ENCODE assay signal across 34 cellular contexts in genomic region chr21:40141621-40142020, GRCh38.
A peak's percentile ranks its signal among the peaks of the same experiment; 100 is the strongest.
DNase-seq lines count a peak whose midpoint lies in the region; ATAC-seq and TF ChIP-seq lines count a peak whose summit lies in the region.
"Had no signal": no experiment of that assay in that cellular context is flagged by ENCODE, and none has a peak within 500 bp of the region (broad histone marks: within the 10 kb centered on the region; RNA-seq: fewer than 3 reads in every experiment).

No MANE protein-coding gene starts in this region.

- H3K9me3 ChIP-seq in IMR-90 (ENCODE audit: control insufficient read depth, insufficient read depth, low read length) (peaks cover 21% of the 10 kb centered on the region), neuronal stem cell (replicated peaks in 1 of 2; ENCODE audit: control insufficient read depth in 2 of 2, insufficient read depth in 1 of 2, low read depth in 1 of 2, low read length in 2 of 2) (peaks cover 3 to 5% of the 10 kb centered on the region in 2 donors), thyroid gland (no peaks in the 10 kb centered on the region), transverse colon (no peaks in the 10 kb centered on the region)
- H3K9me3 ChIP-seq: A549; BLaER1; BLaER1 treated with 17β-estradiol and CSF1 and Interleukin-3, amounts not matched to agents 10 nM and 100 nM; Caco-2 had no signal

- H2BK120ac ChIP-seq in IMR-90 (ENCODE audit: low read depth, low read length) (no peak overlapping the region), neuronal stem cell (ENCODE audit: low read depth, low read length) (no peak overlapping the region)

- H4K5ac ChIP-seq in IMR-90 (ENCODE audit: low read depth, low read length): no peak overlapping the region

- H3K36me3 Mint-ChIP-seq in endothelial cell (ENCODE audit: low read depth, unreplicated experiment): peaks cover 5% of the 10 kb centered on the region
- H3K36me3 Mint-ChIP-seq: CD14-positive monocyte; CD4-positive, alpha-beta memory T cell; CD4-positive, CD25-positive, alpha-beta regulatory T cell; CD8-positive, alpha-beta memory T cell; CD8-positive, alpha-beta T cell had no signal

- no peak for ATAC-seq in IMR-90 (ENCODE audit: low read depth)
- ATAC-seq in activated CD4-positive, CD25-positive, alpha-beta regulatory T cell treated with anti-CD3 and anti-CD28 coated beads, Interleukin-2, amount 50 U/mL, for 24 hours: no peak
- ATAC-seq: A549; CD8-positive, alpha-beta T cell had no signal

- H4K20me1 ChIP-seq in IMR-90 (ENCODE audit: insufficient read depth, low read length): no peaks in the 10 kb centered on the region
- H4K20me1 ChIP-seq: BLaER1; BLaER1 treated with 17β-estradiol and CSF1 and Interleukin-3, amounts not matched to agents 10 nM and 100 nM had no signal

- no peak overlapping the region for H2AK9ac ChIP-seq in IMR-90 (replicated peaks; ENCODE audit: low read depth, low read length, poor library complexity)

- peaks cover 3% of the 10 kb centered on the region for H3K4me1 Mint-ChIP-seq in endothelial cell (ENCODE audit: unreplicated experiment)
- H3K4me1 Mint-ChIP-seq: B cell; CD14-positive monocyte; CD4-positive, alpha-beta memory T cell; CD4-positive, CD25-positive, alpha-beta regulatory T cell; CD8-positive, alpha-beta memory T cell had no signal

- peaks cover 1% of the 10 kb centered on the region for H3K27me3 Mint-ChIP-seq in endothelial cell (ENCODE audit: unreplicated experiment)
- H3K27me3 Mint-ChIP-seq: B cell; CD4-positive, alpha-beta T cell; CD4-positive, CD25-positive, alpha-beta regulatory T cell; CD8-positive, alpha-beta memory T cell had no signal

- H3K4me2 ChIP-seq in IMR-90 (ENCODE audit: low read depth, low read length) (no peak overlapping the region), neuronal stem cell (ENCODE audit: insufficient read depth, low read length, poor library complexity, severe bottlenecking) (no peak overlapping the region)
- H3K4me2 ChIP-seq: A549; BLaER1; BLaER1 treated with 17β-estradiol and CSF1 and Interleukin-3, amounts not matched to agents 10 nM and 100 nM had no signal

- no peak overlapping the region for H2BK20ac ChIP-seq in IMR-90 (ENCODE audit: low read depth, low read length)

- DNase-seq in IMR-90 (no peak), endothelial cell (ENCODE audit: low spot score) (no peak), neuronal stem cell (ENCODE audit: low spot score) (no peak), thyroid gland (peak; percentile 30 to 36), NCI-H2107 treated with DMSO at 0.1 percent for 48 hours (lab: John Stamatoyannopoulos, UW; ENCODE audit: unreplicated experiment) (no peak), transverse colon (no peak), NCI-H524 (lab: John Stamatoyannopoulos, UW) (no peak)
- DNase-seq: 8988T; ACHN; AML-193; BE2C; C1 segment of cervical spinal cord; Caco-2; Calu3; CD4-positive, alpha-beta memory T cell; CD4-positive, alpha-beta T cell; CD4-positive, CD25-positive, alpha-beta regulatory T cell; CD8-positive, alpha-beta memory T cell; CD8-positive, alpha-beta T cell; DMS 273 treated with DMSO at 0.1 percent for 48 hours; DMS153; DMS53; DMS79; DMS79 treated with DMSO at 0.1 percent for 48 hours; DND-41; EL had no signal

- H2BK5ac ChIP-seq in IMR-90 (ENCODE audit: low read depth, low read length, poor library complexity, severe bottlenecking) (peak overlapping the region; percentile 19), neuronal stem cell (ENCODE audit: low read length) (no peak overlapping the region)

- H2AK5ac ChIP-seq in IMR-90 (ENCODE audit: low read depth, low read length) (no peak overlapping the region), neuronal stem cell (ENCODE audit: low read depth, low read length) (no peak overlapping the region)

- H3K56ac ChIP-seq in IMR-90 (ENCODE audit: extremely low read depth, insufficient read depth, low read length): no peak overlapping the region

- no peak overlapping the region for H2AFZ ChIP-seq in IMR-90 (replicated peaks; ENCODE audit: low read length, poor library complexity)
- no peak overlapping the region for H2AFZ ChIP-seq in neuronal stem cell (ENCODE audit: low read length)

- TF ChIP-seq POLR2A in IMR-90 (IDR thresholded peaks at IDR 0.05; ENCODE audit: low read depth, low read length) (no peak), thyroid gland (IDR thresholded peaks at IDR 0.05) (no peak), transverse colon (IDR thresholded peaks at IDR 0.05) (no peak)

- TF ChIP-seq EP300 in transverse colon (IDR thresholded peaks at IDR 0.05; ENCODE audit: low read depth): no peak

- no peak overlapping the region for H3K9ac ChIP-seq in IMR-90 (ENCODE audit: low read depth, low read length)
- H3K9ac ChIP-seq in neuronal stem cell (ENCODE audit: low read depth, low read length, poor library complexity): no peak overlapping the region
- H3K9ac ChIP-seq: BLaER1; BLaER1 treated with 17β-estradiol and CSF1 and Interleukin-3, amounts not matched to agents 10 nM and 100 nM had no signal

- no peak for TF ChIP-seq RAD21 in IMR-90 (IDR thresholded peaks at IDR 0.05; ENCODE audit: low read length)

- H3K18ac ChIP-seq in IMR-90 (ENCODE audit: low read depth, low read length) (no peak overlapping the region), neuronal stem cell (ENCODE audit: low read length) (no peak overlapping the region)

- H3K23ac ChIP-seq in IMR-90 (ENCODE audit: low read depth, low read length): no peak overlapping the region
- peak overlapping the region; percentile 67 for H3K23ac ChIP-seq in neuronal stem cell (ENCODE audit: low read depth, low read length, poor library complexity)

- no peak overlapping the region for H3K14ac ChIP-seq in IMR-90 (replicated peaks; ENCODE audit: low read depth, low read length)
- H3K14ac ChIP-seq in neuronal stem cell (ENCODE audit: low read length): no peak overlapping the region

- no peak overlapping the region for H3K27ac ChIP-seq in IMR-90 (ENCODE audit: insufficient read depth, low read length)
- H3K27ac ChIP-seq in neuronal stem cell (replicated peaks; ENCODE audit: low read length): no peak overlapping the region
- H3K27ac ChIP-seq in thyroid gland: peak overlapping the region; percentile 51 to 76 (median 70)
- no peak overlapping the region for H3K27ac ChIP-seq in transverse colon
- H3K27ac ChIP-seq: 22Rv1; A549; BLaER1; BLaER1 treated with 17β-estradiol and CSF1 and Interleukin-3, amounts not matched to agents 10 nM and 100 nM; C4-2B had no signal

- H3K27me3 ChIP-seq in IMR-90 (ENCODE audit: control insufficient read depth, insufficient read depth, low read length): no peaks in the 10 kb centered on the region
- peaks cover 0 to 6% (median 2%) of the 10 kb centered on the region in 3 experiments for H3K27me3 ChIP-seq in neuronal stem cell (ENCODE audit: control insufficient read depth in 3 of 3, insufficient read depth in 3 of 3, low read depth in 1 of 3, low read length in 3 of 3)
- no peaks in the 10 kb centered on the region for H3K27me3 ChIP-seq in thyroid gland
- no peaks in the 10 kb centered on the region for H3K27me3 ChIP-seq in transverse colon
- H3K27me3 ChIP-seq: BE2C; BLaER1; BLaER1 treated with 17β-estradiol and CSF1 and Interleukin-3, amounts not matched to agents 10 nM and 100 nM had no signal

- CTCF ChIA-PET in IMR-90 (lab: Yijun Ruan, JAX): no interaction called here

- H3K36me3 ChIP-seq in IMR-90 (ENCODE audit: control insufficient read depth, insufficient read depth, low read length) (no peaks in the 10 kb centered on the region), neuronal stem cell (replicated peaks in 1 of 2; ENCODE audit: control insufficient read depth in 2 of 2, insufficient read depth in 2 of 2, low read length in 2 of 2) (no peaks in the 10 kb centered on the region), thyroid gland (no peaks in the 10 kb centered on the region), transverse colon (no peaks in the 10 kb centered on the region)
- H3K36me3 ChIP-seq: BE2C; BLaER1; BLaER1 treated with 17β-estradiol and CSF1 and Interleukin-3, amounts not matched to agents 10 nM and 100 nM had no signal

- dilution Hi-C loops in IMR-90 (cut with HindIII; ENCODE audit: low sequenced_read_pairs, unreplicated experiment): no loop called here

- H3K27ac Mint-ChIP-seq in endothelial cell (ENCODE audit: unreplicated experiment): no peak overlapping the region
- H3K27ac Mint-ChIP-seq: B cell; CD4-positive, alpha-beta memory T cell; CD4-positive, alpha-beta T cell; CD4-positive, CD25-positive, alpha-beta regulatory T cell; CD8-positive, alpha-beta memory T cell; CD8-positive, alpha-beta T cell had no signal

- H2BK15ac ChIP-seq in IMR-90 (ENCODE audit: low read depth, low read length) (no peak overlapping the region), neuronal stem cell (ENCODE audit: low read length) (no peak overlapping the region)

- TF ChIP-seq CTCF in IMR-90 (conservative IDR thresholded peaks at IDR 0.05; ENCODE audit: low read depth, low read length) (no peak), endothelial cell (IDR thresholded peaks at IDR 0.05; ENCODE audit: unreplicated experiment) (no peak), thyroid gland (IDR thresholded peaks at IDR 0.05) (no peak), transverse colon (IDR thresholded peaks at IDR 0.05) (no peak)

- no peaks in the 10 kb centered on the region for H3K9me1 ChIP-seq in IMR-90 (ENCODE audit: insufficient read depth, low read length)

- no peak overlapping the region for H2BK12ac ChIP-seq in neuronal stem cell (ENCODE audit: low read length)

- intact Hi-C loops in IMR-90 (cut with micrococcal nuclease) (loop anchor here (5.0 kb wide), 1 partner anchor 926 kb away; no protein-coding TSS in a partner anchor), thyroid gland (cut with DNase I) (no loop called here), transverse colon (cut with DNase I; ENCODE audit: low total_unique reads) (no loop called here)

- H3K4ac ChIP-seq in IMR-90 (ENCODE audit: low read depth, low read length): no peak overlapping the region
- H3K4ac ChIP-seq in neuronal stem cell (ENCODE audit: low read length): peak overlapping the region; percentile 90

- peak overlapping the region; percentile 19 for H3K4me3 Mint-ChIP-seq in endothelial cell (ENCODE audit: unreplicated experiment)
- H3K4me3 Mint-ChIP-seq: B cell; CD14-positive monocyte; CD4-positive, alpha-beta T cell; CD4-positive, CD25-positive, alpha-beta regulatory T cell; CD8-positive, alpha-beta memory T cell; CD8-positive, alpha-beta T cell had no signal

- no peaks in the 10 kb centered on the region for H3K79me1 ChIP-seq in IMR-90 (ENCODE audit: low read depth in 1 of 2, low read length in 2 of 2)
- no peaks in the 10 kb centered on the region for H3K79me1 ChIP-seq in neuronal stem cell (ENCODE audit: low read depth, low read length)

- H3K4me1 ChIP-seq in IMR-90 (ENCODE audit: control insufficient read depth, insufficient read depth, low read length): no peaks in the 10 kb centered on the region
- peaks cover 0 to 3% of the 10 kb centered on the region in 2 donors for H3K4me1 ChIP-seq in neuronal stem cell (ENCODE audit: control insufficient read depth in 2 of 2, insufficient read depth in 1 of 2, low read depth in 1 of 2, low read length in 2 of 2)
- H3K4me1 ChIP-seq in thyroid gland: peaks cover 18 to 26% of the 10 kb centered on the region in 2 donors
- H3K4me1 ChIP-seq in transverse colon: no peaks in the 10 kb centered on the region
- H3K4me1 ChIP-seq: A549; BE2C; BLaER1 treated with 17β-estradiol and CSF1 and Interleukin-3, amounts not matched to agents 10 nM and 100 nM; Caco-2 had no signal

- BruUV-seq in IMR-90 (replicated peaks; lab: Mats Ljungman, UMichigan): no TSS peak

- H3K4me3 ChIP-seq in IMR-90 (ENCODE audit: insufficient read depth, low read depth, low read length): no peak overlapping the region
- H3K4me3 ChIP-seq in neuronal stem cell (ENCODE audit: low read length in 2 of 2): no peak overlapping the region
- H3K4me3 ChIP-seq in thyroid gland (replicated peaks in 1 of 3): no peak overlapping the region
- no peak overlapping the region for H3K4me3 ChIP-seq in transverse colon
- H3K4me3 ChIP-seq: A549; BLaER1; BLaER1 treated with 17β-estradiol and CSF1 and Interleukin-3, amounts not matched to agents 10 nM and 100 nM had no signal

- POLR2A ChIA-PET in IMR-90 (lab: Charles Lee; ENCODE audit: unreplicated experiment): no interaction called here

- peaks cover 5% of the 10 kb centered on the region for H3K9me3 Mint-ChIP-seq in endothelial cell (ENCODE audit: unreplicated experiment)
- H3K9me3 Mint-ChIP-seq: CD14-positive monocyte; CD4-positive, alpha-beta T cell; CD8-positive, alpha-beta T cell had no signal

- no CpG with 5 or more reads among the region's 8 CpGs for WGBS in IMR-90 (ENCODE audit: extremely low coverage in 2 of 2, insufficient read length in 1 of 2), 2 experiments
- WGBS in neuronal stem cell (ENCODE audit: extremely low coverage in 2 of 2, insufficient read length in 2 of 2, insufficient replicate concordance in 1 of 2), 2 donors: no CpG with 5 or more reads among the region's 8 CpGs
- 34 to 35% methylated on average over 6 to 8 of the region's 8 CpGs for WGBS in thyroid gland, 2 donors
- WGBS in transverse colon (ENCODE audit: low coverage in 1 of 2), 2 donors: 63% methylated on average over 1 to 8 of the region's 8 CpGs

- H4K91ac ChIP-seq in IMR-90 (ENCODE audit: insufficient read depth, low read depth, low read length) (no peak overlapping the region), neuronal stem cell (ENCODE audit: low read depth, low read length, poor library complexity) (no peak overlapping the region)

- in situ Hi-C loops in IMR-90 (cut with MboI; ENCODE audit: low sequenced_read_pairs) (no loop called here), transverse colon (cut with MboI; ENCODE audit: low pct_ligation_motif_present in 1 of 4, low pct_unique_long_range_greater_than_20kb in 1 of 4, low sequenced_read_pairs in 3 of 4) (loop anchor here in 2 of 4 donors (25.0 kb wide), 2 partner anchors 246 to 921 kb away; no protein-coding TSS in a partner anchor)

- H4K8ac ChIP-seq in IMR-90 (ENCODE audit: low read depth in 2 of 2, low read length in 2 of 2): no peak overlapping the region
- no peak overlapping the region for H4K8ac ChIP-seq in neuronal stem cell (ENCODE audit: low read depth, low read length)

Comparison
In these comparisons a context has a peak if more than half of its experiments do, and no peak if none do; other contexts are left out.
1. DNase-seq: peak in thyroid gland (2 of 2); none in IMR-90 (single experiment), endothelial cell (single experiment), neuronal stem cell (single experiment), NCI-H2107 treated with DMSO at 0.1 percent for 48 hours (single experiment), transverse colon (single experiment) and NCI-H524 (0 of 2).
2. H3K27ac ChIP-seq: peak in thyroid gland (3 of 3); none in IMR-90 (single experiment), neuronal stem cell (single experiment) and transverse colon (0 of 4).